ENCODE assay signal across 15 cellular contexts in genomic region chr14:74144789-74145188, GRCh38.
"Had no signal": no experiment of that assay in that cellular context is flagged by ENCODE, and none has a peak within 500 bp of the region (broad histone marks: within the 10 kb centered on the region; RNA-seq: fewer than 3 reads in every experiment).

No MANE protein-coding gene starts in this region.

- H3K27me3 ChIP-seq: pancreas had no signal

- ATAC-seq: pancreas; stimulated activated memory B cell treated with anti-CD40 and anti-IgM and Interleukin-4, amounts not matched to agents 10 μg/mL and 1 μg/mL and 100 μg/mL, for 72 hours had no signal

- H3K9me3 Mint-ChIP-seq: activated naive CD4-positive, alpha-beta T cell treated with anti-CD3 and anti-CD28 coated beads, Interleukin-2, amount 50 U/mL, for 72 hours; brain; central memory CD8-positive, alpha-beta T cell; stimulated activated memory B cell treated with anti-CD40 and anti-IgM and Interleukin-4, amounts not matched to agents 10 μg/mL and 1 μg/mL and 100 μg/mL, for 72 hours had no signal

- H3K36me3 ChIP-seq: pancreas had no signal

- H3K36me3 Mint-ChIP-seq: activated naive CD4-positive, alpha-beta T cell treated with anti-CD3 and anti-CD28 coated beads, Interleukin-2, amount 50 U/mL, for 72 hours had no signal

- H3K27ac Mint-ChIP-seq: brain; stimulated activated memory B cell treated with anti-CD40 and anti-IgM and Interleukin-4, amounts not matched to agents 10 μg/mL and 1 μg/mL and 100 μg/mL, for 72 hours had no signal

- H3K4me3 Mint-ChIP-seq: brain; central memory CD8-positive, alpha-beta T cell; stimulated activated memory B cell treated with anti-CD40 and anti-IgM and Interleukin-4, amounts not matched to agents 10 μg/mL and 1 μg/mL and 100 μg/mL, for 72 hours had no signal

- H3K4me3 ChIP-seq: pancreas had no signal

- DNase-seq: activated CD4-positive, alpha-beta T cell treated with anti-CD3 and anti-CD28 coated beads, Interleukin-2, amount 50 U/mL, for 48 hours; activated effector memory CD4-positive, alpha-beta T cell treated with Interleukin-2 at 50 U/mL for 16 hours; amniotic stem cell; cortex of kidney; effector CD4-positive, alpha-beta T cell; foreskin fibroblast; glutamatergic neuron; mammary epithelial cell; pancreas; stimulated activated CD4-positive, alpha-beta T cell treated with anti-CD3 and anti-CD28 coated beads, Interleukin-2, amount 100 ng/mL, for 24 hours; T-helper 9 cell had no signal

- H3K27me3 Mint-ChIP-seq: brain; central memory CD8-positive, alpha-beta T cell; stimulated activated memory B cell treated with anti-CD40 and anti-IgM and Interleukin-4, amounts not matched to agents 10 μg/mL and 1 μg/mL and 100 μg/mL, for 72 hours had no signal
